22 cellular contexts compared by ENCODE assay signal in the genomic region with DNA sequence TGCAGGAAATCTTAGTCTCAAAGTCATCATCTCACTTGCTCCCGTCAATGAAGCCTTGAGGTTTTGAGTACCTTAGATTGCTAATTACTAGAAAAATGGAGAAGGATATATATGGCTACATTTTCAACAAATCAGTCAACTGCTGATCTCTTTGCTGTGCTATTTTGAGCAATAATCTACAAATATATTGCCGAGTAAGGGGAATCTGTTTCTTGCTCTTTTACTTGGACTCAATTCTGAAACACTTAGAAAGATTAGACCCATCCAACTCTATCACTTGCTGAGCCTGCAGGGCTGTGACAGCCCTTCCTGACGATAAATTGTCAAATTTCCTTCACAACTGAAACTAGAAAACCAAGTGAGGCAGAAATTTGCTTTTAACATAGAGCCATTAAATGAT. TPM values are rescaled to one million over a fixed set of nuclear protein-coding genes. Genes with fewer than 3 reads are reported as not detected.
DNase-seq lines count a peak whose midpoint lies in the region; ATAC-seq, FAIRE-seq and TF ChIP-seq lines count a peak whose summit lies in the region.
"Had no signal": no experiment of that assay in that cellular context is flagged by ENCODE, and none has a peak within 500 bp of the region (broad histone marks: within the 10 kb centered on the region; RNA-seq: fewer than 3 reads in every experiment).

No MANE protein-coding gene starts in this region.

- no peak overlapping the region for H3K4me3 Mint-ChIP-seq in Caco-2 (ENCODE audit: unreplicated experiment)
- H3K4me3 Mint-ChIP-seq: CD14-positive monocyte; CD4-positive, alpha-beta memory T cell; HFFc6 had no signal

- no peaks in the 10 kb centered on the region for H3K9me3 ChIP-seq in HepG2 (ENCODE audit: low read length)
- H3K9me3 ChIP-seq in right lobe of liver: no peaks in the 10 kb centered on the region
- H3K9me3 ChIP-seq in Caco-2: no peaks in the 10 kb centered on the region
- H3K9me3 ChIP-seq: BLaER1 had no signal

- no peaks in the 10 kb centered on the region for H4K20me1 ChIP-seq in HepG2 (ENCODE audit: insufficient read depth, low read length)
- H4K20me1 ChIP-seq: BLaER1 had no signal

- intact Hi-C loops in HepG2 (cut with micrococcal nuclease; ENCODE audit: unreplicated experiment): no loop called here
- intact Hi-C loops in right lobe of liver (cut with DNase I): no loop called here
- intact Hi-C loops in Caco-2 (cut with micrococcal nuclease; ENCODE audit: unreplicated experiment): no loop called here

- no peak overlapping the region for H3K9ac ChIP-seq in HepG2 (ENCODE audit: insufficient read depth, low read depth, low read length)
- H3K9ac ChIP-seq: BLaER1, KMS-11 had no signal

- no peaks in the 10 kb centered on the region for H3K36me3 ChIP-seq in HepG2 (replicated peaks in 1 of 2; ENCODE audit: control insufficient read depth in 1 of 2, insufficient read depth in 2 of 2, low read length in 2 of 2)
- no peaks in the 10 kb centered on the region for H3K36me3 ChIP-seq in right lobe of liver
- H3K36me3 ChIP-seq in Caco-2 (ENCODE audit: control insufficient read depth, insufficient read depth, low read length): no peaks in the 10 kb centered on the region
- H3K36me3 ChIP-seq: BLaER1 had no signal

- TF ChIP-seq CTCF in HepG2 (CRISPR knock-in tag; IDR thresholded peaks at IDR 0.05): no peak
- no peak for TF ChIP-seq CTCF in right lobe of liver (IDR thresholded peaks at IDR 0.05)
- TF ChIP-seq CTCF in Caco-2 (IDR thresholded peaks at IDR 0.05; ENCODE audit: insufficient read depth in 1 of 2, low read depth in 1 of 2, low read length in 1 of 2, severe bottlenecking in 1 of 2, unreplicated experiment in 1 of 2): no peak

- no peaks in the 10 kb centered on the region for H3K79me2 ChIP-seq in HepG2 (ENCODE audit: insufficient read depth, low read length)

- no peak for DNase-seq in HepG2 (ENCODE audit: low spot score)
- no peak for DNase-seq in right lobe of liver
- peak; percentile 44 for DNase-seq in superior temporal gyrus (ENCODE audit: extremely low spot score)
- no peak for DNase-seq in GM12892 (ENCODE audit: insufficient read length)
- no peak for DNase-seq in Caco-2
- DNase-seq: CD4-positive, alpha-beta memory T cell; DMS 273 treated with DMSO at 0.1 percent for 48 hours; DMS53; DND-41; EL; GOT3; H7; HFFc6 had no signal

- H3K4me3 ChIP-seq in HepG2 (replicated peaks in 1 of 3; ENCODE audit: insufficient read depth in 1 of 3, low read depth in 2 of 3, low read length in 3 of 3): no peak overlapping the region
- no peak overlapping the region for H3K4me3 ChIP-seq in right lobe of liver
- no peak overlapping the region for H3K4me3 ChIP-seq in Caco-2 (ENCODE audit: low read depth, low read length)
- H3K4me3 ChIP-seq: BLaER1, GM12878 had no signal

- CTCF ChIA-PET in HepG2 (lab: Yijun Ruan, JAX; ENCODE audit: low intra/inter-chr PET ratio, low total read pairs): no interaction called here
- CTCF ChIA-PET in Caco-2 (lab: Charles Lee): no interaction called here

- ATAC-seq in HepG2 (no peak), right lobe of liver (no peak), GM18511 (IDR thresholded peaks at IDR 0.05; ENCODE audit: unreplicated experiment) (no peak)
- ATAC-seq: GM12878, HCT116 had no signal

- peaks cover 29% of the 10 kb centered on the region for H3K27me3 Mint-ChIP-seq in Caco-2 (ENCODE audit: insufficient read depth, unreplicated experiment)

- no peaks in the 10 kb centered on the region for H3K9me3 Mint-ChIP-seq in Caco-2 (ENCODE audit: unreplicated experiment)
- H3K9me3 Mint-ChIP-seq: CD4-positive, alpha-beta memory T cell; HFFc6 had no signal

- POLR2A ChIA-PET in HepG2 (lab: Yijun Ruan, JAX): no interaction called here
- POLR2A ChIA-PET in Caco-2 (lab: Charles Lee): no interaction called here

- no peak for FAIRE-seq in HepG2 (lab: Jason Lieb, UNC)
- FAIRE-seq in GM12892 (lab: Jason Lieb, UNC): no peak
- FAIRE-seq: GM12878, HTR-8/SVneo had no signal

- 0% methylated on average over 3 of the region's 3 CpGs for WGBS in HepG2 (ENCODE audit: low lambda C conversion rate)
- 61% methylated on average over 3 of the region's 3 CpGs for WGBS in right lobe of liver (ENCODE audit: insufficient coverage, low coverage, low lambda C conversion rate, missing lambda C conversion rate)

- BruUV-seq in HepG2 (replicated peaks; lab: Mats Ljungman, UMichigan): no TSS peak
- no TSS peak for BruUV-seq in Caco-2 (replicated peaks; lab: Mats Ljungman, UMichigan)

- in situ Hi-C loops in HepG2 (cut with HindIII; ENCODE audit: extremely low pct_ligation_motif_present, low pct_unique_long_range_greater_than_20kb): no loop called here

- H3K27me3 ChIP-seq in HepG2 (ENCODE audit: control insufficient read depth in 1 of 2, insufficient read depth in 2 of 2, low read length in 2 of 2) (peaks cover 0 to 16% of the 10 kb centered on the region in 2 experiments; a peak in 1 of 5 replicates), right lobe of liver (no peaks in the 10 kb centered on the region), Caco-2 (replicated peaks; ENCODE audit: control insufficient read depth, insufficient read depth, low read length) (no peaks in the 10 kb centered on the region)
- H3K27me3 ChIP-seq: BLaER1 had no signal

- TF ChIP-seq POLR2A in HepG2 (IDR thresholded peaks at IDR 0.05; ENCODE audit: insufficient read depth in 1 of 2, low read depth in 2 of 2, low read length in 2 of 2): no peak
- TF ChIP-seq POLR2A in right lobe of liver (IDR thresholded peaks at IDR 0.05): no peak
- no peak for TF ChIP-seq POLR2A in GM12892 (IDR thresholded peaks at IDR 0.05; ENCODE audit: low read depth, low read length)

- no peak overlapping the region for H3K27ac Mint-ChIP-seq in Caco-2 (ENCODE audit: unreplicated experiment)
- H3K27ac Mint-ChIP-seq: CD14-positive monocyte; CD4-positive, alpha-beta memory T cell; HFFc6 had no signal

- H2AFZ ChIP-seq in HepG2 (ENCODE audit: low read length): no peak overlapping the region

- no peak for TF ChIP-seq EP300 in HepG2 (IDR thresholded peaks at IDR 0.05; ENCODE audit: low read depth in 2 of 2, low read length in 2 of 2)
- no peak for TF ChIP-seq EP300 in HepG2 (CRISPR knock-in tag; IDR thresholded peaks at IDR 0.05; ENCODE audit: borderline replicate concordance)

- peaks cover 6% of the 10 kb centered on the region for H3K4me1 Mint-ChIP-seq in Caco-2 (ENCODE audit: low read depth, unreplicated experiment)
- H3K4me1 Mint-ChIP-seq: CD14-positive monocyte; CD4-positive, alpha-beta memory T cell had no signal

- TF ChIP-seq RAD21 in HepG2 (CRISPR knock-in tag; IDR thresholded peaks at IDR 0.05): no peak

- no peak overlapping the region for H3K4me2 ChIP-seq in HepG2 (ENCODE audit: low read depth, low read length)
- H3K4me2 ChIP-seq: BLaER1, KMS-11 had no signal

- no peaks in the 10 kb centered on the region for H3K4me1 ChIP-seq in HepG2 (ENCODE audit: insufficient read depth, low read length)
- no peaks in the 10 kb centered on the region for H3K4me1 ChIP-seq in right lobe of liver
- peaks cover 4% of the 10 kb centered on the region; the same call in 1 of the 2 replicates for H3K4me1 ChIP-seq in Caco-2
- H3K4me1 ChIP-seq: BLaER1 had no signal

- no peaks in the 10 kb centered on the region for H3K36me3 Mint-ChIP-seq in Caco-2 (ENCODE audit: insufficient read depth, unreplicated experiment)
- H3K36me3 Mint-ChIP-seq: CD14-positive monocyte; CD4-positive, alpha-beta memory T cell had no signal

- H3K27ac ChIP-seq in HepG2 (ENCODE audit: extremely low read length, insufficient read depth, low read length): no peak overlapping the region
- H3K27ac ChIP-seq in right lobe of liver: no peak overlapping the region
- H3K27ac ChIP-seq in cingulate gyrus (ENCODE audit: low read depth, low read length): peak overlapping the region; percentile 97
- H3K27ac ChIP-seq: 22Rv1, BLaER1, KMS-11 had no signal

TF ChIP-seq in HepG2, 621 proteins besides CTCF, POLR2A, EP300 and RAD21:
- peak in 1 of 2 experiments; percentile 45; a peak in 1 of 4 replicates for TF ChIP-seq MAFK (conservative IDR thresholded peaks at IDR 0.05 in 1 of 2, IDR thresholded peaks at IDR 0.05 in 1 of 2; ENCODE audit: low read length in 2 of 2)
- no peak for TF ChIP-seq ARNT2 (CRISPR knock-in tag; IDR thresholded peaks at IDR 0.05; ENCODE audit: low read depth)
- TF ChIP-seq MAFF (IDR thresholded peaks at IDR 0.05; ENCODE audit: low read depth, low read length): peak; percentile 23; the same call in 1 of the 2 replicates
- TF ChIP-seq, protein P1, sequence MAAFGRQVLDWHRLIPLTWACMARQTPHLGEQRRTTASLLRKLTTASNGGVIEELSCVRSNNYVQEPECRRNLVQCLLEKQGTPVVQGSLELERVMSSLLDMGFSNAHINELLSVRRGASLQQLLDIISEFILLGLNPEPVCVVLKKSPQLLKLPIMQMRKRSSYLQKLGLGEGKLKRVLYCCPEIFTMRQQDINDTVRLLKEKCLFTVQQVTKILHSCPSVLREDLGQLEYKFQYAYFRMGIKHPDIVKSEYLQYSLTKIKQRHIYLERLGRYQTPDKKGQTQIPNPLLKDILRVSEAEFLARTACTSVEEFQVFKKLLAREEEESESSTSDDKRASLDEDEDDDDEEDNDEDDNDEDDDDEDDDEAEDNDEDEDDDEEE (CRISPR knock-in tag; IDR thresholded peaks at IDR 0.05): no peak

RNA-seq across cellular contexts. Expression of gene FEZ1, which starts 17.0 kb away (rescaled TPM):
- total RNA-seq in HepG2 (2016; rRNA removed; fragmentation: Illumina TruSeq; extraction: Trizol): not detected in 2 replicates
- total RNA-seq in HepG2 (2016; cell fraction: cytosol; rRNA removed; fragmentation: Illumina TruSeq; extraction: Trizol; ENCODE audit: low read depth): not detected in 2 replicates
- not detected in 2 replicates for total RNA-seq in HepG2 (2016; cell fraction: insoluble cytoplasmic fraction; rRNA removed; fragmentation: Illumina TruSeq; extraction: Trizol)
- total RNA-seq in HepG2 (2016; cell fraction: membrane; rRNA removed; fragmentation: Illumina TruSeq; extraction: Trizol): not detected in 2 replicates
- total RNA-seq in HepG2 (2016; cell fraction: nucleus; rRNA removed; fragmentation: Illumina TruSeq; extraction: Trizol): not detected in 2 replicates
- polyA plus RNA-seq in HepG2 (2011; rRNA removed): not detected in 2 replicates
- polyA plus RNA-seq in HepG2 (2011; cell fraction: cytosol; rRNA removed): not detected in 2 replicates
- polyA plus RNA-seq in HepG2 (2011; cell fraction: nucleus; rRNA removed): not detected in 2 replicates
- polyA plus RNA-seq in HepG2 (2012): 0.33 TPM in 1 of 2 replicates, not detected in the other
- not detected in 2 replicates for polyA plus RNA-seq in HepG2 (2016; cell fraction: cytosol; fragmentation: Illumina TruSeq; extraction: Trizol; ENCODE audit: low read depth)
- not detected in 2 replicates for polyA plus RNA-seq in HepG2 (2016; cell fraction: insoluble cytoplasmic fraction; fragmentation: Illumina TruSeq; extraction: Trizol; ENCODE audit: low read depth)
- polyA plus RNA-seq in HepG2 (2016; cell fraction: membrane; fragmentation: Illumina TruSeq; extraction: Trizol; ENCODE audit: low read depth): not detected in 2 replicates
- not detected in 2 replicates for polyA plus RNA-seq in HepG2 (2016; cell fraction: nucleus; fragmentation: Illumina TruSeq; extraction: Trizol; ENCODE audit: insufficient read depth, low read depth)
- polyA minus RNA-seq in HepG2 (2011; rRNA and poly(A)+ RNA removed; ENCODE audit: low replicate concordance): 0.44 TPM in 1 of 2 replicates, not detected in the other
- not detected in 2 replicates for polyA minus RNA-seq in HepG2 (2011; cell fraction: cytosol; rRNA and poly(A)+ RNA removed)
- not detected in 2 replicates for polyA minus RNA-seq in HepG2 (2011; cell fraction: nucleus; rRNA and poly(A)+ RNA removed)
- total RNA-seq in right lobe of liver: 1 to 10 TPM; 3.4 to 5.3 (median 4.4) TPM
- 10.6 TPM for polyA plus RNA-seq in GM12892 (2012; ENCODE audit: missing spikeins)
- total RNA-seq in Caco-2 (2022): 1.5 and 1.9 TPM in 2 replicates
